In the genomic region with DNA sequence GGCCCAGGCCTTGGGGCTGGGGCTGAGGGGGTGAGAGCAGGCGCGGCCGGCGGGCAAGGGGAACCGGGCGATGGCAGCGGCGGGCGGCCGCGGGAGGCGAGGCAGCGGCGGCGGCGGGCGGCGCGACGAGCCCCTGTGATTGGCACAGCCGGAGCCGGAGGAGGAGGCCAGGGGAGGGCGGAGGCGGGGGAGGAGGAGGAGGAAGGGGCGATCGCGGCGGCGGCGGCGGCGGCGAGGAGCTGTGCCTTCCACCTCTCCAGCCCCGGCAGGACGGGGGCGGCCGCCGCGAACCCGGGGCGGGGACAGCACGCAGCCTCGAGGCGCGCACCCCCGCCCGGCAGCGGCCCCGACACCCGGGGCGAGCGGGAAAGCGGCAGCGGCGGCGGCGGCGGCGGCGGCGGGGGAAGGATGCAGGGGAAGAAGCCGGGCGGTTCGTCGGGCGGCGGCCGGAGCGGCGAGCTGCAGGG, we compare ENCODE assay signal across 8 cellular contexts. TPM values are rescaled to one million over a fixed set of nuclear protein-coding genes. Genes with fewer than 3 reads are reported as not detected.
DNase-seq lines count a peak whose midpoint lies in the region; ATAC-seq and TF ChIP-seq lines count a peak whose summit lies in the region.

A gene (plus strand): TSS at position 208 of the 467 bp plus-strand sequence.

- no peaks in the 10 kb centered on the region for H3K36me3 ChIP-seq in GM06990 (ENCODE audit: control insufficient read depth, insufficient read depth, low read length)

- POLR2A ChIA-PET in activated CD4-positive, alpha-beta T cell treated with anti-CD3 and anti-CD28 coated beads for 36 hours (lab: Charles Lee) = no interaction called here

- H3K27me3 Mint-ChIP-seq in HFFc6 (ENCODE audit: insufficient read depth) = peaks cover 6% of the 10 kb centered on the region
- peaks cover 3% of the 10 kb centered on the region for H3K27me3 Mint-ChIP-seq in activated CD4-positive, alpha-beta T cell treated with anti-CD3 and anti-CD28 coated beads for 36 hours

- H3K4me3 ChIP-seq in GM06990 (replicated peaks; ENCODE audit: low read depth, low read length) (peak within 1 kb of the TSS; percentile 36), lower leg skin (ENCODE audit: low read depth, poor library complexity, severe bottlenecking) (peak within 1 kb of the TSS; percentile 68)

- peak within 1 kb of the TSS; percentile 88 for H3K4me3 Mint-ChIP-seq in HFFc6
- H3K4me3 Mint-ChIP-seq in activated CD4-positive, alpha-beta T cell treated with anti-CD3 and anti-CD28 coated beads for 36 hours = peak within 1 kb of the TSS; percentile 74

- CTCF ChIA-PET in activated CD4-positive, alpha-beta T cell treated with anti-CD3 and anti-CD28 coated beads for 36 hours (lab: Charles Lee) = interaction anchor here (0.6 to 6.8 kb wide), 10 partner anchors 9 to 236 kb away, joined by 3 to 36 read pairs (median 4); no protein-coding TSS in a partner anchor

- TF ChIP-seq CTCF in GM06990 (IDR thresholded peaks at IDR 0.05; ENCODE audit: insufficient read depth, low read length, poor library complexity, severe bottlenecking) (no peak), HFFc6 (IDR thresholded peaks at IDR 0.05) (no peak), lower leg skin (IDR thresholded peaks at IDR 0.05) (no peak)

- H3K27ac Mint-ChIP-seq in HFFc6 = peak within 1 kb of the TSS; percentile 82
- H3K27ac Mint-ChIP-seq in activated CD4-positive, alpha-beta T cell treated with anti-CD3 and anti-CD28 coated beads for 36 hours = peak within 1 kb of the TSS; percentile 88

- H3K4me1 Mint-ChIP-seq in HFFc6 (ENCODE audit: low read depth) = peaks cover 21% of the 10 kb centered on the region
- H3K4me1 Mint-ChIP-seq in activated CD4-positive, alpha-beta T cell treated with anti-CD3 and anti-CD28 coated beads for 36 hours = peaks cover 61% of the 10 kb centered on the region

- peak; percentile 33 for ATAC-seq in activated CD4-positive, alpha-beta T cell treated with anti-CD3 and anti-CD28 coated beads for 36 hours

- H3K27me3 ChIP-seq in GM06990 (replicated peaks; ENCODE audit: control insufficient read depth, insufficient read depth, low read length) = no peaks in the 10 kb centered on the region; the same call in 1 of the 2 replicates

- H3K9me3 Mint-ChIP-seq in HFFc6 = no peaks in the 10 kb centered on the region; the same call in 1 of the 2 replicates
- no peaks in the 10 kb centered on the region for H3K9me3 Mint-ChIP-seq in activated CD4-positive, alpha-beta T cell treated with anti-CD3 and anti-CD28 coated beads for 36 hours (ENCODE audit: low read depth)

- intact Hi-C loops in activated CD4-positive, alpha-beta T cell treated with anti-CD3 and anti-CD28 coated beads for 36 hours (cut with DNase I, micrococcal nuclease) = loop anchor here (1.0 to 10.0 kb wide), 10 partner anchors 147 to 1161 kb away; a partner anchor contains a TSS
- intact Hi-C loops in lower leg skin (cut with DNase I; ENCODE audit: low total_unique reads) = loop anchor here (5.0 to 10.0 kb wide), 2 partner anchors 121 to 224 kb away; no protein-coding TSS in a partner anchor

- 0 to 1% methylated on average over 25 to 70 of the region's 70 CpGs for WGBS in lower leg skin, 2 donors

- TF ChIP-seq POLR2A in lower leg skin (IDR thresholded peaks at IDR 0.05) = no peak

- H3K36me3 Mint-ChIP-seq in HFFc6 (ENCODE audit: low read depth) = no peaks in the 10 kb centered on the region
- H3K36me3 Mint-ChIP-seq in activated CD4-positive, alpha-beta T cell treated with anti-CD3 and anti-CD28 coated beads for 36 hours (ENCODE audit: low read depth) = no peaks in the 10 kb centered on the region

- DNase-seq in GM06990 (ENCODE audit: extremely low read depth, insufficient read length) = peak; percentile 17
- DNase-seq in HFFc6 = peak; percentile 24
- peak; percentile 49 for DNase-seq in NCI-H1105 (lab: John Stamatoyannopoulos, UW)
- peak; percentile 77 for DNase-seq in activated CD4-positive, alpha-beta T cell treated with anti-CD3 and anti-CD28 coated beads for 36 hours
- DNase-seq in dedifferentiated amniotic fluid mesenchymal stem cell (ENCODE audit: extremely low spot score) = peak; percentile 48
- peak in 1 of 2 donors; percentile 97 for DNase-seq in lower leg skin (ENCODE audit: low spot score in 2 of 2)
- DNase-seq in stimulated activated CD4-positive, alpha-beta T cell treated with anti-CD3 and anti-CD28 coated beads, TNF-alpha, amount 100 ng/mL, for 1 hour (ENCODE audit: low read depth in 3 of 3, low spot score in 1 of 3) = peak; percentile 31 to 54 (median 51)
- DNase-seq in GOT3 (lab: John Stamatoyannopoulos, UW) = no peak

RNA-seq across cellular contexts. Expression of the gene that starts here (rescaled TPM):
- total RNA-seq in HFFc6 (2021; fragmentation: NEBNext Ultra II Directional; extraction: Animal tissue kit (Norgen Biotek cat#: 25700)) = 10 to 100 TPM in 4 of 6 experiments, 1 to 10 TPM in 2; 5.7 to 19.4 (median 14.4) TPM
- 1 to 10 TPM; 5.6 to 5.8 TPM for total RNA-seq in activated CD4-positive, alpha-beta T cell treated with anti-CD3 and anti-CD28 coated beads for 36 hours
- total RNA-seq in lower leg skin = 10 to 100 TPM; 23.1 to 62.8 (median 35.1) TPM
